20 cellular contexts compared by ENCODE assay signal in genomic region chr9:20506631-20507030, GRCh38.
"Had no signal": no experiment of that assay in that cellular context is flagged by ENCODE, and none has a peak within 500 bp of the region (broad histone marks: within the 10 kb centered on the region; RNA-seq: fewer than 3 reads in every experiment).

No MANE protein-coding gene starts in this region.

- FAIRE-seq: keratinocyte had no signal

- H3K4me3 Mint-ChIP-seq: activated CD8-positive, alpha-beta T cell treated with anti-CD3 and anti-CD28 coated beads, Interleukin-2, amount 10 ng/mL, durations not matched to agents 7 days and 5 days; activated T-helper 17 cell treated with anti-CD3 and anti-CD28 coated beads, Interleukin-2, amount 50 U/mL, for 72 hours; dendritic cell treated with granulocyte-macrophage colony-stimulating factor and Interleukin-4, amounts not matched to agents 40 ng/mL and 50 ng/mL, for 4 days; memory B cell; naive B cell; neural crest cell had no signal

- H3K9me3 ChIP-seq: psoas muscle, right atrium auricular region, thyroid gland, upper lobe of right lung had no signal

- H3K36me3 Mint-ChIP-seq: memory B cell, naive B cell had no signal

- H3K4me3 ChIP-seq: psoas muscle, right atrium auricular region, thyroid gland, upper lobe of right lung had no signal

- ATAC-seq: activated CD8-positive, alpha-beta T cell treated with anti-CD3 and anti-CD28 coated beads, Interleukin-2, amount 10 ng/mL, durations not matched to agents 7 days and 5 days; activated T-helper 17 cell treated with anti-CD3 and anti-CD28 coated beads, Interleukin-2, amount 50 U/mL, for 72 hours; left colon; psoas muscle; stimulated activated naive CD8-positive, alpha-beta T cell treated with anti-CD3 and anti-CD28 coated beads, Interleukin-15, Interleukin-2, amounts not matched to agents 100 U/mL and 50 U/mL, for 24 hours; upper lobe of right lung had no signal

- H3K9me3 Mint-ChIP-seq: activated T-helper 17 cell treated with anti-CD3 and anti-CD28 coated beads, Interleukin-2, amount 50 U/mL, for 72 hours; dendritic cell treated with granulocyte-macrophage colony-stimulating factor and Interleukin-4, amounts not matched to agents 40 ng/mL and 50 ng/mL, for 4 days; neural crest cell had no signal

- H3K27me3 Mint-ChIP-seq: activated T-helper 17 cell treated with anti-CD3 and anti-CD28 coated beads, Interleukin-2, amount 50 U/mL, for 72 hours; dendritic cell treated with granulocyte-macrophage colony-stimulating factor and Interleukin-4, amounts not matched to agents 40 ng/mL and 50 ng/mL, for 4 days; memory B cell; naive B cell had no signal

- DNase-seq: activated CD4-positive, alpha-beta T cell treated with anti-CD3 and anti-CD28 coated beads, Interleukin-2, amount 50 U/mL, for 1 hour; activated CD8-positive, alpha-beta T cell treated with anti-CD3 and anti-CD28 coated beads, Interleukin-2, amount 10 ng/mL, durations not matched to agents 7 days and 5 days; activated T-cell treated with anti-CD3 and anti-CD28 coated beads, Interleukin-2, amount 50 U/mL, for 1 hour; aorta; brain microvascular endothelial cell; caudate nucleus; effector CD8-positive, alpha-beta T cell; left colon; naive B cell; psoas muscle; stimulated activated CD4-positive, alpha-beta T cell treated with anti-CD3 and anti-CD28 coated beads, Interleukin-4, amount 100 ng/mL, for 4 hours; stimulated activated naive CD8-positive, alpha-beta T cell treated with anti-CD3 and anti-CD28 coated beads, Interleukin-15, Interleukin-2, amounts not matched to agents 100 U/mL and 50 U/mL, for 24 hours; thyroid gland; upper lobe of right lung had no signal

- H3K27ac Mint-ChIP-seq: activated T-helper 17 cell treated with anti-CD3 and anti-CD28 coated beads, Interleukin-2, amount 50 U/mL, for 72 hours; dendritic cell treated with granulocyte-macrophage colony-stimulating factor and Interleukin-4, amounts not matched to agents 40 ng/mL and 50 ng/mL, for 4 days; memory B cell had no signal

- H3K36me3 ChIP-seq: brain microvascular endothelial cell, right atrium auricular region, thyroid gland, upper lobe of right lung had no signal

- H3K27ac ChIP-seq: brain microvascular endothelial cell, psoas muscle, right atrium auricular region, thyroid gland, upper lobe of right lung had no signal

- H3K27me3 ChIP-seq: brain microvascular endothelial cell, right atrium auricular region, thyroid gland, upper lobe of right lung had no signal
